13 cellular contexts compared by ENCODE assay signal in the genomic region with DNA sequence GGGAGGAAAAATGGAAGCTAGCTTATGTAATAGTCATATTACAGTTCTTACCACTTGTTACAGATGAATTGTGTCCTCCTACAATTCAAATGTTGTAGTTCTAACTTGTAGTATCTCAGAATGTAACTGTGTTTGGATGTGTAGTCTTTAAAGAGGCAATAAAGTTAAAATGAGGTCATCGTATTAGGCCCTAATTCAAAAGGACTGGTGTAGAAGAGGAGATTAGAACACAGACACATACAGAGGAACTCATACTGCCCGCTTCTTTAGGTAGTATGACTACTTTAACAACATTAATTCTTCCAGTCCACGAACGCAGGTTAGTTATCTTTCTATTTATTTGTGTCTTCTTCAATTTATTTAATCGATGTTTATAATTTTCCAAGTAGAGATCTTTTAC. TPM values are rescaled to one million over a fixed set of nuclear protein-coding genes. Genes with fewer than 3 reads are reported as not detected.
A peak's percentile ranks its signal among the peaks of the same experiment; 100 is the strongest.
DNase-seq lines count a peak whose midpoint lies in the region; ATAC-seq and TF ChIP-seq lines count a peak whose summit lies in the region.
"Had no signal": no experiment of that assay in that cellular context is flagged by ENCODE, and none has a peak within 500 bp of the region (broad histone marks: within the 10 kb centered on the region; RNA-seq: fewer than 3 reads in every experiment).

No MANE protein-coding gene starts in this region.

- no peak overlapping the region for H3K4me2 ChIP-seq in fibroblast of lung (ENCODE audit: extremely low read depth, insufficient read depth, low read length)
- H3K4me2 ChIP-seq in smooth muscle cell, result no peak overlapping the region

- no peak for ATAC-seq in GM19023 (IDR thresholded peaks at IDR 0.05; ENCODE audit: unreplicated experiment)

- H3K9me3 ChIP-seq in HEK293 (ENCODE audit: control insufficient read depth, insufficient read depth, low read depth, low read length) (no peaks in the 10 kb centered on the region), fibroblast of lung (ENCODE audit: control insufficient read depth, insufficient read depth, low read depth, low read length) (no peaks in the 10 kb centered on the region), smooth muscle cell (replicated peaks; ENCODE audit: low read depth) (peaks cover 18% of the 10 kb centered on the region)
- H3K9me3 ChIP-seq: BE2C had no signal

- 53% methylated on average over 5 of the region's 5 CpGs for WGBS in smooth muscle cell (ENCODE audit: low lambda C conversion rate)

- H3K36me3 ChIP-seq in ACC112 (ENCODE audit: insufficient read depth, low read length) (peaks cover 9% of the 10 kb centered on the region; the same call in 1 of the 2 replicates), HEK293 (ENCODE audit: control insufficient read depth in 2 of 2, insufficient read depth in 1 of 2, low read length in 2 of 2) (no peaks in the 10 kb centered on the region), fibroblast of lung (ENCODE audit: control insufficient read depth, insufficient read depth, low read length) (no peaks in the 10 kb centered on the region), smooth muscle cell (ENCODE audit: low read depth) (peaks cover 8% of the 10 kb centered on the region)
- H3K36me3 ChIP-seq: BE2C had no signal

- no peaks in the 10 kb centered on the region for H4K20me1 ChIP-seq in fibroblast of lung (ENCODE audit: control insufficient read depth, extremely low read depth, insufficient read depth, low read length)
- H4K20me1 ChIP-seq in smooth muscle cell (ENCODE audit: low read depth), result no peaks in the 10 kb centered on the region

- H3K27me3 ChIP-seq in ACC112 (ENCODE audit: insufficient read depth, low read length) (no peaks in the 10 kb centered on the region), fibroblast of lung (ENCODE audit: control insufficient read depth, insufficient read depth, low read length) (no peaks in the 10 kb centered on the region), smooth muscle cell (ENCODE audit: low read depth) (no peaks in the 10 kb centered on the region)
- H3K27me3 ChIP-seq: BE2C had no signal

- H3K4me1 ChIP-seq in ACC112 (ENCODE audit: control insufficient read depth, insufficient read depth, low read length, unreplicated experiment) (peaks cover 28% of the 10 kb centered on the region), HEK293 (ENCODE audit: control insufficient read depth, insufficient read depth, low read length) (no peaks in the 10 kb centered on the region), fibroblast of lung (ENCODE audit: control insufficient read depth, extremely low read depth, insufficient read depth, low read length) (peaks cover 8% of the 10 kb centered on the region), smooth muscle cell (ENCODE audit: low read depth) (peaks cover 33% of the 10 kb centered on the region)
- H3K4me1 ChIP-seq: BE2C had no signal

- H2AFZ ChIP-seq in ACC112 (ENCODE audit: low read length, unreplicated experiment), result peak overlapping the region; percentile 69
- H2AFZ ChIP-seq in fibroblast of lung (ENCODE audit: low read length), result peak overlapping the region; percentile 27
- no peak overlapping the region for H2AFZ ChIP-seq in smooth muscle cell (ENCODE audit: low read depth)

- H3F3A ChIP-seq in smooth muscle cell (ENCODE audit: low read depth), result peaks cover 34% of the 10 kb centered on the region

- H3K4me3 ChIP-seq in ACC112 (ENCODE audit: low read depth, low read length), result no peak overlapping the region
- no peak overlapping the region for H3K4me3 ChIP-seq in HEK293 (ENCODE audit: low read depth, low read length)
- H3K4me3 ChIP-seq in fibroblast of lung (replicated peaks in 1 of 4; ENCODE audit: control extremely low read depth in 1 of 4, insufficient read depth in 1 of 4, low read depth in 3 of 4, low read length in 4 of 4), result no peak overlapping the region
- no peak overlapping the region for H3K4me3 ChIP-seq in smooth muscle cell

- no peak for TF ChIP-seq CTCF in HEK293 (tag by site-specific recombination; IDR thresholded peaks at IDR 0.05)
- no peak for TF ChIP-seq CTCF in fibroblast of lung (conservative IDR thresholded peaks at IDR 0.05 in 1 of 2, IDR thresholded peaks at IDR 0.05 in 1 of 2; ENCODE audit: low read depth in 1 of 2, low read length in 2 of 2)
- TF ChIP-seq CTCF in smooth muscle cell (IDR thresholded peaks at IDR 0.05; ENCODE audit: borderline replicate concordance, insufficient read depth, poor library complexity, severe bottlenecking), result no peak

- H3K9ac ChIP-seq in fibroblast of lung (ENCODE audit: insufficient read depth, low read length), result no peak overlapping the region
- H3K9ac ChIP-seq in smooth muscle cell (ENCODE audit: low read depth), result no peak overlapping the region

- no peak overlapping the region for H3K27ac ChIP-seq in ACC112 (ENCODE audit: low read depth, low read length)
- H3K27ac ChIP-seq in HEK293 (ENCODE audit: extremely low read depth, low read depth, low read length), result no peak overlapping the region
- H3K27ac ChIP-seq in fibroblast of lung (ENCODE audit: insufficient read depth, low read length), result no peak overlapping the region
- H3K27ac ChIP-seq in smooth muscle cell (ENCODE audit: low read depth), result peak overlapping the region; percentile 39

- CTCF ChIA-PET in HEK293 (lab: Yijun Ruan, JAX), result interaction anchor here (0.6 to 1.5 kb wide), 3 partner anchors 144 to 1012 kb away, joined by 3 to 4 read pairs (median 3); no protein-coding TSS in a partner anchor

- DNase-seq in fibroblast of lung (ENCODE audit: low read depth in 2 of 2) (no peak), smooth muscle cell (lab: John Stamatoyannopoulos, UW; ENCODE audit: unreplicated experiment) (no peak), NCI-H510A treated with DMSO at 0.1 percent for 48 hours (lab: John Stamatoyannopoulos, UW) (no peak)
- DNase-seq: ACHN; BE2C; C1 segment of cervical spinal cord; CD4-positive, CD25-positive, alpha-beta regulatory T cell; CD8-positive, alpha-beta memory T cell; COR-L47; H9 had no signal

- H3K79me2 ChIP-seq in ACC112 (ENCODE audit: control insufficient read depth, insufficient read depth, low read length, unreplicated experiment), result no peaks in the 10 kb centered on the region
- no peaks in the 10 kb centered on the region for H3K79me2 ChIP-seq in fibroblast of lung (ENCODE audit: control insufficient read depth, insufficient read depth, low read length)
- H3K79me2 ChIP-seq in smooth muscle cell (ENCODE audit: low read depth), result no peaks in the 10 kb centered on the region

- POLR2A ChIA-PET in HEK293 (lab: Yijun Ruan, JAX), result no interaction called here

TF ChIP-seq in HEK293, 187 proteins besides CTCF, POLR2A, EP300 and RAD21 (continues in another document):
- TF ChIP-seq, protein P1, sequence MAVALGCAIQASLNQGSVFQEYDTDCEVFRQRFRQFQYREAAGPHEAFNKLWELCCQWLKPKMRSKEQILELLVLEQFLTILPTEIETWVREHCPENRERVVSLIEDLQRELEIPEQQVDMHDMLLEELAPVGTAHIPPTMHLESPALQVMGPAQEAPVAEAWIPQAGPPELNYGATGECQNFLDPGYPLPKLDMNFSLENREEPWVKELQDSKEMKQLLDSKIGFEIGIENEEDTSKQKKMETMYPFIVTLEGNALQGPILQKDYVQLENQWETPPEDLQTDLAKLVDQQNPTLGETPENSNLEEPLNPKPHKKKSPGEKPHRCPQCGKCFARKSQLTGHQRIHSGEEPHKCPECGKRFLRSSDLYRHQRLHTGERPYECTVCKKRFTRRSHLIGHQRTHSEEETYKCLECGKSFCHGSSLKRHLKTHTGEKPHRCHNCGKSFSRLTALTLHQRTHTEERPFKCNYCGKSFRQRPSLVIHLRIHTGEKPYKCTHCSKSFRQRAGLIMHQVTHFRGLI (tag by site-specific recombination; IDR thresholded peaks at IDR 0.05), result no peak
- TF ChIP-seq TRIM28 (IDR thresholded peaks at IDR 0.05; ENCODE audit: borderline replicate concordance, low read length) (peak; percentile 73; the same call in 1 of the 2 replicates), ZNF658 (tag by site-specific recombination; IDR thresholded peaks at IDR 0.05) (no peak), ZFP69B (tag by site-specific recombination; IDR thresholded peaks at IDR 0.05) (peak; percentile 54; the same call in 1 of the 2 replicates), ZNF629 (tag by site-specific recombination; IDR thresholded peaks at IDR 0.05) (peak; percentile 38; the same call in 1 of the 2 replicates)
- TF ChIP-seq, protein P2, sequence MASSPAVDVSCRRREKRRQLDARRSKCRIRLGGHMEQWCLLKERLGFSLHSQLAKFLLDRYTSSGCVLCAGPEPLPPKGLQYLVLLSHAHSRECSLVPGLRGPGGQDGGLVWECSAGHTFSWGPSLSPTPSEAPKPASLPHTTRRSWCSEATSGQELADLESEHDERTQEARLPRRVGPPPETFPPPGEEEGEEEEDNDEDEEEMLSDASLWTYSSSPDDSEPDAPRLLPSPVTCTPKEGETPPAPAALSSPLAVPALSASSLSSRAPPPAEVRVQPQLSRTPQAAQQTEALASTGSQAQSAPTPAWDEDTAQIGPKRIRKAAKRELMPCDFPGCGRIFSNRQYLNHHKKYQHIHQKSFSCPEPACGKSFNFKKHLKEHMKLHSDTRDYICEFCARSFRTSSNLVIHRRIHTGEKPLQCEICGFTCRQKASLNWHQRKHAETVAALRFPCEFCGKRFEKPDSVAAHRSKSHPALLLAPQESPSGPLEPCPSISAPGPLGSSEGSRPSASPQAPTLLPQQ (tag by site-specific recombination; IDR thresholded peaks at IDR 0.05), result peak; percentile 94
- TF ChIP-seq, protein P3, sequence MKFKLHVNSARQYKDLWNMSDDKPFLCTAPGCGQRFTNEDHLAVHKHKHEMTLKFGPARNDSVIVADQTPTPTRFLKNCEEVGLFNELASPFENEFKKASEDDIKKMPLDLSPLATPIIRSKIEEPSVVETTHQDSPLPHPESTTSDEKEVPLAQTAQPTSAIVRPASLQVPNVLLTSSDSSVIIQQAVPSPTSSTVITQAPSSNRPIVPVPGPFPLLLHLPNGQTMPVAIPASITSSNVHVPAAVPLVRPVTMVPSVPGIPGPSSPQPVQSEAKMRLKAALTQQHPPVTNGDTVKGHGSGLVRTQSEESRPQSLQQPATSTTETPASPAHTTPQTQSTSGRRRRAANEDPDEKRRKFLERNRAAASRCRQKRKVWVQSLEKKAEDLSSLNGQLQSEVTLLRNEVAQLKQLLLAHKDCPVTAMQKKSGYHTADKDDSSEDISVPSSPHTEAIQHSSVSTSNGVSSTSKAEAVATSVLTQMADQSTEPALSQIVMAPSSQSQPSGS (tag by site-specific recombination; IDR thresholded peaks at IDR 0.05; ENCODE audit: low read depth), result peak; percentile 93

RNA-seq across cellular contexts. Expression of a gene that starts 46.5 kb away (rescaled TPM):
- total RNA-seq in fibroblast of lung, result 41.0 and 41.1 TPM in 2 replicates
- 16.5 and 75.9 TPM in 2 replicates for polyA plus RNA-seq in fibroblast of lung
- polyA plus RNA-seq in fibroblast of lung (2012), result 11.3 and 51.9 TPM in 2 replicates
- 5.0 and 17.5 TPM in 2 replicates for polyA minus RNA-seq in fibroblast of lung (ENCODE audit: low replicate concordance)
- 44.5 and 65.8 TPM in 2 replicates for total RNA-seq in smooth muscle cell
- polyA plus RNA-seq in smooth muscle cell, result 15.3 and 38.5 TPM in 2 replicates
- total RNA-seq: CD4-positive, CD25-positive, alpha-beta regulatory T cell; CD8-positive, alpha-beta memory T cell had no signal
